Comparison of ENCODE assay signal across 8 cellular contexts in genomic region chr2:219522111-219523030, GRCh38. TPM values are rescaled to one million over a fixed set of nuclear protein-coding genes. Genes with fewer than 3 reads are reported as not detected.
A peak's percentile ranks its signal among the peaks of the same experiment; 100 is the strongest.
DNase-seq lines count a peak whose midpoint lies in the region; TF ChIP-seq lines count a peak whose summit lies in the region.

No MANE protein-coding gene starts in this region.

- no peaks in the 10 kb centered on the region for H3K9me3 ChIP-seq in esophagus muscularis mucosa
- H3K9me3 ChIP-seq in ovary = no peaks in the 10 kb centered on the region

- H3K4me3 ChIP-seq in esophagus muscularis mucosa (peak overlapping the region; percentile 48 to 57 (median 52)), ovary (peak overlapping the region; percentile 27)

- H3K4me1 ChIP-seq in esophagus muscularis mucosa (peaks cover 27 to 40% (median 33%) of the 10 kb centered on the region in 4 donors), ovary (ENCODE audit: insufficient read depth) (no peaks in the 10 kb centered on the region)

- TF ChIP-seq EP300 in esophagus muscularis mucosa (IDR thresholded peaks at IDR 0.05) (no peak), ovary (IDR thresholded peaks at IDR 0.05) (no peak)

- TF ChIP-seq CTCF in esophagus muscularis mucosa (IDR thresholded peaks at IDR 0.05) (no peak), ovary (IDR thresholded peaks at IDR 0.05) (no peak), GM13976 (IDR thresholded peaks at IDR 0.05; ENCODE audit: borderline replicate concordance, control extremely low read depth, extremely low read depth, insufficient read depth, missing control alignments) (no peak)

- H3K27ac ChIP-seq in esophagus muscularis mucosa (replicated peaks in 1 of 4) = peak overlapping the region; percentile 81 to 89 (median 87)
- H3K27ac ChIP-seq in ovary = no peak overlapping the region

- intact Hi-C loops in esophagus muscularis mucosa (cut with DNase I) (no loop called here), ovary (cut with DNase I) (loop anchor here in 3 of 4 donors (5.0 to 10.0 kb wide), 3 partner anchors 48 to 248 kb away; partner anchors contain the start of gene DNAJB2 (in 2 of the 3))

- peaks cover 0 to 57% (median 3%) of the 10 kb centered on the region in 4 donors for H3K27me3 ChIP-seq in esophagus muscularis mucosa
- H3K27me3 ChIP-seq in ovary = no peaks in the 10 kb centered on the region

- TF ChIP-seq POLR2A in esophagus muscularis mucosa (IDR thresholded peaks at IDR 0.05; ENCODE audit: low read depth) (no peak), ovary (IDR thresholded peaks at IDR 0.05) (no peak)

- H3K36me3 ChIP-seq in esophagus muscularis mucosa = no peaks in the 10 kb centered on the region
- H3K36me3 ChIP-seq in ovary = no peaks in the 10 kb centered on the region

- DNase-seq in DMS53 (lab: John Stamatoyannopoulos, UW) (peak; percentile 79), NCI-H69 (lab: John Stamatoyannopoulos, UW) (peak; percentile 46), esophagus muscularis mucosa (ENCODE audit: extremely low spot score) (no peak), ovary (peak in 3 of 5 donors; percentile 60 to 62 (median 60)), NCI-H2081 (lab: John Stamatoyannopoulos, UW) (no peak), GM13976 (ENCODE audit: low spot score) (no peak), SKM-1 (lab: John Stamatoyannopoulos, UW; ENCODE audit: unreplicated experiment) (no peak), GM19238 (ENCODE audit: insufficient read length, low spot score) (no peak)

- in situ Hi-C loops in GM13976 (cut with MboI; ENCODE audit: low sequenced_read_pairs, unreplicated experiment) = no loop called here

- 10% methylated on average over 14 of the region's 70 CpGs for WGBS in esophagus muscularis mucosa
- 2 to 3% (median 2%) methylated on average over 46 to 70 of the region's 70 CpGs for WGBS in ovary, 3 donors

RNA-seq across cellular contexts. Expression of gene ASIC4, which starts 8.1 kb away (rescaled TPM):
- total RNA-seq in esophagus muscularis mucosa (not detected), ovary (under 1 TPM in 3 of 7 donors, not detected in 4; 0.10 to 0.28 (median 0.24) TPM)
- polyA plus RNA-seq in ovary = under 1 TPM in 1 of 2 donors, not detected in 1; 0.05 TPM

RNA-seq across cellular contexts. Expression of gene CHPF, which starts 21.2 kb away (rescaled TPM):
- 10 to 100 TPM; 44.4 to 67.8 (median 58.4) TPM for total RNA-seq in esophagus muscularis mucosa
- total RNA-seq in ovary = 100 to 1,000 TPM in 6 of 7 donors, 10 to 100 TPM in 1; 89.4 to 181 (median 135) TPM
- polyA plus RNA-seq in ovary = 10 to 100 TPM in 1 of 2 donors, 1 to 10 TPM in 1; 4.0 to 76.0 TPM

RNA-seq across cellular contexts. Expression of gene TMEM198, which starts 21.5 kb away (rescaled TPM):
- total RNA-seq in esophagus muscularis mucosa = 1 to 10 TPM; 3.7 to 4.7 (median 4.2) TPM
- 10 to 100 TPM in 6 of 7 donors, 1 to 10 TPM in 1; 5.8 to 22.7 (median 10.7) TPM for total RNA-seq in ovary
- 1 to 10 TPM in 1 of 2 donors, under 1 TPM in 1; 0.62 to 6.5 TPM for polyA plus RNA-seq in ovary

RNA-seq across cellular contexts. Expression of gene GMPPA, which starts 23.7 kb away (rescaled TPM):
- total RNA-seq in esophagus muscularis mucosa (10 to 100 TPM; 16.2 to 32.6 (median 19.9) TPM), ovary (10 to 100 TPM; 14.2 to 35.7 (median 23.7) TPM)
- 10 to 100 TPM; 20.0 to 33.7 TPM for polyA plus RNA-seq in ovary

RNA-seq across cellular contexts. Expression of gene OBSL1, which starts 49.0 kb away (rescaled TPM):
- total RNA-seq in esophagus muscularis mucosa = 100 to 1,000 TPM in 2 of 4 donors, 10 to 100 TPM in 2; 51.9 to 123 (median 99.2) TPM
- 100 to 1,000 TPM; 230 to 740 (median 473) TPM for total RNA-seq in ovary
- polyA plus RNA-seq in ovary = 100 to 1,000 TPM in 1 of 2 donors, 10 to 100 TPM in 1; 53.2 to 431 TPM

Comparison
In these comparisons a context has a peak if more than half of its experiments do, and no peak if none do; other contexts are left out.
1. DNase-seq: peak in DMS53 (single experiment), NCI-H69 (single experiment) and ovary (3 of 5); none in esophagus muscularis mucosa (single experiment), NCI-H2081 (0 of 2), GM13976 (single experiment), SKM-1 (single experiment) and GM19238 (single experiment).
2. H3K27ac ChIP-seq: peak in esophagus muscularis mucosa (4 of 4); none in ovary (0 of 2).